In the genomic region with DNA sequence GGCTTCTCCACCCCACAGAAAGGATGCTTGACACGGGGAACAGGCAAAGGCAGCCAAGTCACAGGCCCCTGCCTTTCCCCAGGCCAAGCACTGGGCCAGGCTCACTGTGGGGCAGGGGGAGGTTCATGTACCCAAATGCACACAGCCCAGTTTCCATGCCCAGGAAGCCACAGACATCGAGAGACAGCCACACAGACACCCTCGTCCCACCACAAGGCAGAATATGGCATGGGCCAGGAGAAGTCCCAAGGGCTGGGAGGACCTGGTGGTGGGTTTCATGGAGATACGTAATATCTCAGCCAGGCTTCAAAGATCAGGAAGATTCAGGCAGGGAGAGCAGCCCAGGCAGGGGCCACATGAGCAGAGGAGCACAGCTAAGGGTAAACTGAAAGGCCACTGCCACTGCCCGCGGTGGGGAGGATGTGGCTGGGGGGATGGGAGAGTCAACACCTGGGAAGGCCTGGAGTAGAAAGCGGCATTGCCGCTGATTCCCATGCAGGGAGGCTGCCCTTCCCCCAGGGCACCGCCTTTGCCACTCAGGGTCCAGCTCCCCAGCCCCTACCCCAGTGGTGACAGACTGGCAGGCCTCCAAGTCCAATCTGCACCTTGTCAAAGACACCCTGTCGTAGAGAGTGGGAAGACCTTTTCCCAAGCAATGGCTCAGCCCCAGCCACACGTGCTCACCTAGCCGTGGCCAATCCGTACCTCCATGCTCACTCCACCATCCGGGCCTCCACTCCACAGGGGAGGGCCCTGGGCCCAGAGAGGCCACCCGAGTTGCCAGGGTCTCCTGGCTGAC, we compare ENCODE assay signal across 1 cellular context.
TF ChIP-seq lines count a peak whose summit lies in the region.

No MANE protein-coding gene starts in this region.

TF ChIP-seq in HepG2, 621 proteins besides CTCF, POLR2A, EP300 and RAD21 (continued from another document and continues in another):
- TF ChIP-seq ZNF337 (CRISPR knock-in tag; IDR thresholded peaks at IDR 0.05; ENCODE audit: borderline replicate concordance, low read depth) (no peak), ZNF749 (CRISPR knock-in tag; IDR thresholded peaks at IDR 0.05; ENCODE audit: borderline replicate concordance) (peak; percentile 58; the same call in 1 of the 2 replicates), HNRNPUL1 (IDR thresholded peaks at IDR 0.05; ENCODE audit: low read depth, low read length) (no peak), NFKB2 (CRISPR knock-in tag; IDR thresholded peaks at IDR 0.05; ENCODE audit: borderline replicate concordance) (peak; percentile 20; the same call in 1 of the 2 replicates), SAP130 (CRISPR knock-in tag; IDR thresholded peaks at IDR 0.05; ENCODE audit: low read depth) (peak; percentile 73), FOXP1 (IDR thresholded peaks at IDR 0.05) (no peak), FOXP1 (CRISPR knock-in tag; IDR thresholded peaks at IDR 0.05) (0 out of 2 replicates have a peak, but pooled peaks have one; percentile 59), ZNF605 (CRISPR knock-in tag; IDR thresholded peaks at IDR 0.05) (0 out of 2 replicates have a peak, but pooled peaks have one; percentile 79), RBFOX2 (IDR thresholded peaks at IDR 0.05; ENCODE audit: low read depth, low read length) (0 out of 2 replicates have a peak, but pooled peaks have one; percentile 29), ZNF333 (CRISPR knock-in tag; IDR thresholded peaks at IDR 0.05; ENCODE audit: borderline replicate concordance) (no peak), ZNF256 (CRISPR knock-in tag; conservative IDR thresholded peaks at IDR 0.05) (no peak), ATF7 (IDR thresholded peaks at IDR 0.05) (no peak), ATF7 (CRISPR knock-in tag; IDR thresholded peaks at IDR 0.05) (peak; percentile 62; the same call in 1 of the 2 replicates), HCFC1 (IDR thresholded peaks at IDR 0.05; ENCODE audit: low read depth, low read length) (no peak), ZNF614 (CRISPR knock-in tag; IDR thresholded peaks at IDR 0.05; ENCODE audit: borderline replicate concordance) (peak; percentile 49; the same call in 1 of the 2 replicates), ZNF850 (CRISPR knock-in tag; conservative IDR thresholded peaks at IDR 0.05) (no peak; the same call in 1 of the 2 replicates), NFYB (CRISPR knock-in tag; IDR thresholded peaks at IDR 0.05) (no peak), CREM (IDR thresholded peaks at IDR 0.05) (0 out of 2 replicates have a peak, but pooled peaks have one; percentile 20), CREM (CRISPR knock-in tag; IDR thresholded peaks at IDR 0.05) (no peak), JUN (CRISPR knock-in tag; IDR thresholded peaks at IDR 0.05) (0 out of 2 replicates have a peak, but pooled peaks have one; percentile 23), SP1 (IDR thresholded peaks at IDR 0.05) (no peak), SP1 (CRISPR knock-in tag; IDR thresholded peaks at IDR 0.05) (no peak), PHF20 (CRISPR knock-in tag; IDR thresholded peaks at IDR 0.05) (peak; percentile 46; the same call in 1 of the 2 replicates), RFXAP (CRISPR knock-in tag; IDR thresholded peaks at IDR 0.05; ENCODE audit: borderline replicate concordance) (no peak; the same call in 1 of the 2 replicates), CBFB (CRISPR knock-in tag; IDR thresholded peaks at IDR 0.05) (no peak)
- TF ChIP-seq, protein P1, sequence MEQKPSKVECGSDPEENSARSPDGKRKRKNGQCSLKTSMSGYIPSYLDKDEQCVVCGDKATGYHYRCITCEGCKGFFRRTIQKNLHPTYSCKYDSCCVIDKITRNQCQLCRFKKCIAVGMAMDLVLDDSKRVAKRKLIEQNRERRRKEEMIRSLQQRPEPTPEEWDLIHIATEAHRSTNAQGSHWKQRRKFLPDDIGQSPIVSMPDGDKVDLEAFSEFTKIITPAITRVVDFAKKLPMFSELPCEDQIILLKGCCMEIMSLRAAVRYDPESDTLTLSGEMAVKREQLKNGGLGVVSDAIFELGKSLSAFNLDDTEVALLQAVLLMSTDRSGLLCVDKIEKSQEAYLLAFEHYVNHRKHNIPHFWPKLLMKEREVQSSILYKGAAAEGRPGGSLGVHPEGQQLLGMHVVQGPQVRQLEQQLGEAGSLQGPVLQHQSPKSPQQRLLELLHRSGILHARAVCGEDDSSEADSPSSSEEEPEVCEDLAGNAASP (CRISPR knock-in tag; IDR thresholded peaks at IDR 0.05; ENCODE audit: borderline replicate concordance), result no peak
- TF ChIP-seq, protein P2, sequence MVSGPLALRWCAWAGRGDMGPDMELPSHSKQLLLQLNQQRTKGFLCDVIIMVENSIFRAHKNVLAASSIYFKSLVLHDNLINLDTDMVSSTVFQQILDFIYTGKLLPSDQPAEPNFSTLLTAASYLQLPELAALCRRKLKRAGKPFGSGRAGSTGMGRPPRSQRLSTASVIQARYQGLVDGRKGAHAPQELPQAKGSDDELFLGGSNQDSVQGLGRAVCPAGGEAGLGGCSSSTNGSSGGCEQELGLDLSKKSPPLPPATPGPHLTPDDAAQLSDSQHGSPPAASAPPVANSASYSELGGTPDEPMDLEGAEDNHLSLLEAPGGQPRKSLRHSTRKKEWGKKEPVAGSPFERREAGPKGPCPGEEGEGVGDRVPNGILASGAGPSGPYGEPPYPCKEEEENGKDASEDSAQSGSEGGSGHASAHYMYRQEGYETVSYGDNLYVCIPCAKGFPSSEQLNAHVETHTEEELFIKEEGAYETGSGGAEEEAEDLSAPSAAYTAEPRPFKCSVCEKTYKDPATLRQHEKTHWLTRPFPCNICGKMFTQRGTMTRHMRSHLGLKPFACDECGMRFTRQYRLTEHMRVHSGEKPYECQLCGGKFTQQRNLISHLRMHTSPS (CRISPR knock-in tag; IDR thresholded peaks at IDR 0.05; ENCODE audit: low read depth), result peak; percentile 98
- TF ChIP-seq, protein P3, sequence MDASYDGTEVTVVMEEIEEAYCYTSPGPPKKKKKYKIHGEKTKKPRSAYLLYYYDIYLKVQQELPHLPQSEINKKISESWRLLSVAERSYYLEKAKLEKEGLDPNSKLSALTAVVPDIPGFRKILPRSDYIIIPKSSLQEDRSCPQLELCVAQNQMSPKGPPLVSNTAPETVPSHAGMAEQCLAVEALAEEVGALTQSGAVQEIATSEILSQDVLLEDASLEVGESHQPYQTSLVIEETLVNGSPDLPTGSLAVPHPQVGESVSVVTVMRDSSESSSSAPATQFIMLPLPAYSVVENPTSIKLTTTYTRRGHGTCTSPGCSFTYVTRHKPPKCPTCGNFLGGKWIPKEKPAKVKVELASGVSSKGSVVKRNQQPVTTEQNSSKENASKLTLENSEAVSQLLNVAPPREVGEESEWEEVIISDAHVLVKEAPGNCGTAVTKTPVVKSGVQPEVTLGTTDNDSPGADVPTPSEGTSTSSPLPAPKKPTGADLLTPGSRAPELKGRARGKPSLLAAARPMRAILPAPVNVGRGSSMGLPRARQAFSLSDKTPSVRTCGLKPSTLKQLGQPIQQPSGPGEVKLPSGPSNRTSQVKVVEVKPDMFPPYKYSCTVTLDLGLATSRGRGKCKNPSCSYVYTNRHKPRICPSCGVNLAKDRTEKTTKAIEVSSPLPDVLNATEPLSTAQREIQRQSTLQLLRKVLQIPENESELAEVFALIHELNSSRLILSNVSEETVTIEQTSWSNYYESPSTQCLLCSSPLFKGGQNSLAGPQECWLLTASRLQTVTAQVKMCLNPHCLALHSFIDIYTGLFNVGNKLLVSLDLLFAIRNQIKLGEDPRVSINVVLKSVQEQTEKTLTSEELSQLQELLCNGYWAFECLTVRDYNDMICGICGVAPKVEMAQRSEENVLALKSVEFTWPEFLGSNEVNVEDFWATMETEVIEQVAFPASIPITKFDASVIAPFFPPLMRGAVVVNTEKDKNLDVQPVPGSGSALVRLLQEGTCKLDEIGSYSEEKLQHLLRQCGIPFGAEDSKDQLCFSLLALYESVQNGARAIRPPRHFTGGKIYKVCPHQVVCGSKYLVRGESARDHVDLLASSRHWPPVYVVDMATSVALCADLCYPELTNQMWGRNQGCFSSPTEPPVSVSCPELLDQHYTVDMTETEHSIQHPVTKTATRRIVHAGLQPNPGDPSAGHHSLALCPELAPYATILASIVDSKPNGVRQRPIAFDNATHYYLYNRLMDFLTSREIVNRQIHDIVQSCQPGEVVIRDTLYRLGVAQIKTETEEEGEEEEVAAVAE (CRISPR knock-in tag; IDR thresholded peaks at IDR 0.05; ENCODE audit: borderline replicate concordance), result peak; percentile 55; the same call in 1 of the 2 replicates
- TF ChIP-seq, protein P4, sequence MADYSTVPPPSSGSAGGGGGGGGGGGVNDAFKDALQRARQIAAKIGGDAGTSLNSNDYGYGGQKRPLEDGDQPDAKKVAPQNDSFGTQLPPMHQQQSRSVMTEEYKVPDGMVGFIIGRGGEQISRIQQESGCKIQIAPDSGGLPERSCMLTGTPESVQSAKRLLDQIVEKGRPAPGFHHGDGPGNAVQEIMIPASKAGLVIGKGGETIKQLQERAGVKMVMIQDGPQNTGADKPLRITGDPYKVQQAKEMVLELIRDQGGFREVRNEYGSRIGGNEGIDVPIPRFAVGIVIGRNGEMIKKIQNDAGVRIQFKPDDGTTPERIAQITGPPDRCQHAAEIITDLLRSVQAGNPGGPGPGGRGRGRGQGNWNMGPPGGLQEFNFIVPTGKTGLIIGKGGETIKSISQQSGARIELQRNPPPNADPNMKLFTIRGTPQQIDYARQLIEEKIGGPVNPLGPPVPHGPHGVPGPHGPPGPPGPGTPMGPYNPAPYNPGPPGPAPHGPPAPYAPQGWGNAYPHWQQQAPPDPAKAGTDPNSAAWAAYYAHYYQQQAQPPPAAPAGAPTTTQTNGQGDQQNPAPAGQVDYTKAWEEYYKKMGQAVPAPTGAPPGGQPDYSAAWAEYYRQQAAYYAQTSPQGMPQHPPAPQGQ (CRISPR knock-in tag; IDR thresholded peaks at IDR 0.05; ENCODE audit: borderline replicate concordance), result 0 out of 2 replicates have a peak, but pooled peaks have one; percentile 83
- TF ChIP-seq, protein P5, sequence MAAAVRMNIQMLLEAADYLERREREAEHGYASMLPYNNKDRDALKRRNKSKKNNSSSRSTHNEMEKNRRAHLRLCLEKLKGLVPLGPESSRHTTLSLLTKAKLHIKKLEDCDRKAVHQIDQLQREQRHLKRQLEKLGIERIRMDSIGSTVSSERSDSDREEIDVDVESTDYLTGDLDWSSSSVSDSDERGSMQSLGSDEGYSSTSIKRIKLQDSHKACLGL (CRISPR knock-in tag; IDR thresholded peaks at IDR 0.05), result no peak
- TF ChIP-seq, protein P6, sequence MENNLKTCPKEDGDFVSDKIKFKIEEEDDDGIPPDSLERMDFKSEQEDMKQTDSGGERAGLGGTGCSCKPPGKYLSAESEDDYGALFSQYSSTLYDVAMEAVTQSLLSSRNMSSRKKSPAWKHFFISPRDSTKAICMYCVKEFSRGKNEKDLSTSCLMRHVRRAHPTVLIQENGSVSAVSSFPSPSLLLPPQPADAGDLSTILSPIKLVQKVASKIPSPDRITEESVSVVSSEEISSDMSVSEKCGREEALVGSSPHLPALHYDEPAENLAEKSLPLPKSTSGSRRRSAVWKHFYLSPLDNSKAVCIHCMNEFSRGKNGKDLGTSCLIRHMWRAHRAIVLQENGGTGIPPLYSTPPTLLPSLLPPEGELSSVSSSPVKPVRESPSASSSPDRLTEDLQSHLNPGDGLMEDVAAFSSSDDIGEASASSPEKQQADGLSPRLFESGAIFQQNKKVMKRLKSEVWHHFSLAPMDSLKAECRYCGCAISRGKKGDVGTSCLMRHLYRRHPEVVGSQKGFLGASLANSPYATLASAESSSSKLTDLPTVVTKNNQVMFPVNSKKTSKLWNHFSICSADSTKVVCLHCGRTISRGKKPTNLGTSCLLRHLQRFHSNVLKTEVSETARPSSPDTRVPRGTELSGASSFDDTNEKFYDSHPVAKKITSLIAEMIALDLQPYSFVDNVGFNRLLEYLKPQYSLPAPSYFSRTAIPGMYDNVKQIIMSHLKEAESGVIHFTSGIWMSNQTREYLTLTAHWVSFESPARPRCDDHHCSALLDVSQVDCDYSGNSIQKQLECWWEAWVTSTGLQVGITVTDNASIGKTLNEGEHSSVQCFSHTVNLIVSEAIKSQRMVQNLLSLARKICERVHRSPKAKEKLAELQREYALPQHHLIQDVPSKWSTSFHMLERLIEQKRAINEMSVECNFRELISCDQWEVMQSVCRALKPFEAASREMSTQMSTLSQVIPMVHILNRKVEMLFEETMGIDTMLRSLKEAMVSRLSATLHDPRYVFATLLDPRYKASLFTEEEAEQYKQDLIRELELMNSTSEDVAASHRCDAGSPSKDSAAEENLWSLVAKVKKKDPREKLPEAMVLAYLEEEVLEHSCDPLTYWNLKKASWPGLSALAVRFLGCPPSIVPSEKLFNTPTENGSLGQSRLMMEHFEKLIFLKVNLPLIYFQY (CRISPR knock-in tag; IDR thresholded peaks at IDR 0.05; ENCODE audit: borderline replicate concordance), result no peak
- TF ChIP-seq, protein P7, sequence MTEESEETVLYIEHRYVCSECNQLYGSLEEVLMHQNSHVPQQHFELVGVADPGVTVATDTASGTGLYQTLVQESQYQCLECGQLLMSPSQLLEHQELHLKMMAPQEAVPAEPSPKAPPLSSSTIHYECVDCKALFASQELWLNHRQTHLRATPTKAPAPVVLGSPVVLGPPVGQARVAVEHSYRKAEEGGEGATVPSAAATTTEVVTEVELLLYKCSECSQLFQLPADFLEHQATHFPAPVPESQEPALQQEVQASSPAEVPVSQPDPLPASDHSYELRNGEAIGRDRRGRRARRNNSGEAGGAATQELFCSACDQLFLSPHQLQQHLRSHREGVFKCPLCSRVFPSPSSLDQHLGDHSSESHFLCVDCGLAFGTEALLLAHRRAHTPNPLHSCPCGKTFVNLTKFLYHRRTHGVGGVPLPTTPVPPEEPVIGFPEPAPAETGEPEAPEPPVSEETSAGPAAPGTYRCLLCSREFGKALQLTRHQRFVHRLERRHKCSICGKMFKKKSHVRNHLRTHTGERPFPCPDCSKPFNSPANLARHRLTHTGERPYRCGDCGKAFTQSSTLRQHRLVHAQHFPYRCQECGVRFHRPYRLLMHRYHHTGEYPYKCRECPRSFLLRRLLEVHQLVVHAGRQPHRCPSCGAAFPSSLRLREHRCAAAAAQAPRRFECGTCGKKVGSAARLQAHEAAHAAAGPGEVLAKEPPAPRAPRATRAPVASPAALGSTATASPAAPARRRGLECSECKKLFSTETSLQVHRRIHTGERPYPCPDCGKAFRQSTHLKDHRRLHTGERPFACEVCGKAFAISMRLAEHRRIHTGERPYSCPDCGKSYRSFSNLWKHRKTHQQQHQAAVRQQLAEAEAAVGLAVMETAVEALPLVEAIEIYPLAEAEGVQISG (CRISPR knock-in tag; IDR thresholded peaks at IDR 0.05), result 0 out of 2 replicates have a peak, but pooled peaks have one; percentile 29
- TF ChIP-seq, protein P8, sequence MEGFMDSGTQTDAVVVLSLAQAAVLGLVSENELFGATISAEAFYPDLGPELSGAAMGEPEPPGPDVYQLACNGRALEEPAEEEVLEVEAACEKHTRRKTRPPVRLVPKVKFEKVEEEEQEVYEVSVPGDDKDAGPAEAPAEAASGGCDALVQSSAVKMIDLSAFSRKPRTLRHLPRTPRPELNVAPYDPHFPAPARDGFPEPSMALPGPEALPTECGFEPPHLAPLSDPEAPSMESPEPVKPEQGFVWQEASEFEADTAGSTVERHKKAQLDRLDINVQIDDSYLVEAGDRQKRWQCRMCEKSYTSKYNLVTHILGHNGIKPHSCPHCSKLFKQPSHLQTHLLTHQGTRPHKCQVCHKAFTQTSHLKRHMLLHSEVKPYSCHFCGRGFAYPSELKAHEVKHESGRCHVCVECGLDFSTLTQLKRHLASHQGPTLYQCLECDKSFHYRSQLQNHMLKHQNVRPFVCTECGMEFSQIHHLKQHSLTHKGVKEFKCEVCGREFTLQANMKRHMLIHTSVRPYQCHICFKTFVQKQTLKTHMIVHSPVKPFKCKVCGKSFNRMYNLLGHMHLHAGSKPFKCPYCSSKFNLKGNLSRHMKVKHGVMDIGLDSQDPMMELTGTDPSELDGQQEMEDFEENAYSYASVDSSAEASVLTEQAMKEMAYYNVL (CRISPR knock-in tag; IDR thresholded peaks at IDR 0.05; ENCODE audit: borderline replicate concordance), result no peak
- TF ChIP-seq, protein P9, sequence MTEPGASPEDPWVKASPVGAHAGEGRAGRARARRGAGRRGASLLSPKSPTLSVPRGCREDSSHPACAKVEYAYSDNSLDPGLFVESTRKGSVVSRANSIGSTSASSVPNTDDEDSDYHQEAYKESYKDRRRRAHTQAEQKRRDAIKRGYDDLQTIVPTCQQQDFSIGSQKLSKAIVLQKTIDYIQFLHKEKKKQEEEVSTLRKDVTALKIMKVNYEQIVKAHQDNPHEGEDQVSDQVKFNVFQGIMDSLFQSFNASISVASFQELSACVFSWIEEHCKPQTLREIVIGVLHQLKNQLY (CRISPR knock-in tag; IDR thresholded peaks at IDR 0.05), result peak; percentile 71; the same call in 1 of the 2 replicates
